Comparison of ENCODE assay signal across 7 cellular contexts in genomic region chr11:63937713-63938480, GRCh38. TPM values are rescaled to one million over a fixed set of nuclear protein-coding genes. Genes with fewer than 3 reads are reported as not detected.
DNase-seq lines count a peak whose midpoint lies in the region; ATAC-seq, FAIRE-seq and TF ChIP-seq lines count a peak whose summit lies in the region.

No MANE protein-coding gene starts in this region.

- H3K9me2 ChIP-seq in MM.1S (replicated peaks; ENCODE audit: insufficient read depth, low read length) = no peaks in the 10 kb centered on the region

- H3K9me3 ChIP-seq in MM.1S (replicated peaks; ENCODE audit: insufficient read depth, low read length) (no peaks in the 10 kb centered on the region), K562 (replicated peaks; ENCODE audit: control insufficient read depth, insufficient read depth, low read depth, low read length) (no peaks in the 10 kb centered on the region), HepG2 (ENCODE audit: low read length) (no peaks in the 10 kb centered on the region)

- intact Hi-C loops in K562 (cut with micrococcal nuclease) = no loop called here
- intact Hi-C loops in HepG2 (cut with micrococcal nuclease; ENCODE audit: unreplicated experiment) = loop anchor here (2.0 kb wide), 1 partner anchor 21 kb away; the partner anchor contains the start of gene RCOR2

- no peak for TF ChIP-seq EP300 in K562 (IDR thresholded peaks at IDR 0.05; ENCODE audit: low read length)
- no peak for TF ChIP-seq EP300 in HepG2 (IDR thresholded peaks at IDR 0.05; ENCODE audit: low read depth in 2 of 2, low read length in 2 of 2)
- no peak for TF ChIP-seq EP300 in HepG2 (CRISPR knock-in tag; IDR thresholded peaks at IDR 0.05; ENCODE audit: borderline replicate concordance)

- H3K36me3 Mint-ChIP-seq in type B pancreatic cell = no peaks in the 10 kb centered on the region

- ATAC-seq in GM21723 (IDR thresholded peaks at IDR 0.05; ENCODE audit: unreplicated experiment) (peak; percentile 18), K562 (peak; percentile 42), HepG2 (peak; percentile 59)

- H2AFZ ChIP-seq in MM.1S (ENCODE audit: low read length) (peak overlapping the region; percentile 99), K562 (ENCODE audit: low read depth, low read length) (peak overlapping the region; percentile 97), HepG2 (ENCODE audit: low read length) (peak overlapping the region; percentile 83)

- H3K9ac ChIP-seq in MM.1S (ENCODE audit: low read length) = peak overlapping the region; percentile 78
- peak overlapping the region; percentile 70 to 93 for H3K9ac ChIP-seq in K562 (ENCODE audit: insufficient read depth in 1 of 2, low read depth in 2 of 2, low read length in 2 of 2)
- H3K9ac ChIP-seq in HepG2 (ENCODE audit: insufficient read depth, low read depth, low read length) = peak overlapping the region; percentile 50

- POLR2A ChIA-PET in K562 (lab: Yijun Ruan, JAX) (interaction anchor here (0.6 kb wide), 1 partner anchor 334 kb away, joined by 5 read pairs; no protein-coding TSS in a partner anchor), HepG2 (lab: Yijun Ruan, JAX) (no interaction called here)

- BruUV-seq in K562 (replicated peaks; lab: Mats Ljungman, UMichigan) (no TSS peak), HepG2 (replicated peaks; lab: Mats Ljungman, UMichigan) (no TSS peak)

- TF ChIP-seq RAD21 in K562 (CRISPR knock-in tag; conservative IDR thresholded peaks at IDR 0.05 in 1 of 2, IDR thresholded peaks at IDR 0.05 in 1 of 2) = no peak
- TF ChIP-seq RAD21 in HepG2 (CRISPR knock-in tag; IDR thresholded peaks at IDR 0.05) = no peak

- H3K4me2 ChIP-seq in MM.1S (ENCODE audit: low read depth, low read length) (peak overlapping the region; percentile 100), K562 (ENCODE audit: insufficient read depth, low read length) (peak overlapping the region; percentile 88), HepG2 (ENCODE audit: low read depth, low read length) (peak overlapping the region; percentile 93)

- no peaks in the 10 kb centered on the region for H3K9me1 ChIP-seq in K562 (ENCODE audit: control insufficient read depth, insufficient read depth, low read length)

- H3K4me3 ChIP-seq in MM.1S (ENCODE audit: low read length) (peak overlapping the region; percentile 94), K562 (peak overlapping the region; percentile 72), HepG2 (replicated peaks in 1 of 3; ENCODE audit: insufficient read depth in 1 of 3, low read depth in 2 of 3, low read length in 3 of 3) (peak overlapping the region; percentile 65 to 82 (median 66))

- peak overlapping the region; percentile 91 for H3K4me3 Mint-ChIP-seq in type B pancreatic cell

- no peaks in the 10 kb centered on the region for H3K9me3 Mint-ChIP-seq in type B pancreatic cell

- H3K4me1 Mint-ChIP-seq in type B pancreatic cell (ENCODE audit: unreplicated experiment) = peaks cover 18% of the 10 kb centered on the region

- no peaks in the 10 kb centered on the region for H3K27me3 Mint-ChIP-seq in type B pancreatic cell

- 25% methylated on average over 30 of the region's 30 CpGs for WGBS in K562 (ENCODE audit: insufficient coverage, low coverage, missing lambda C conversion rate)
- 9% methylated on average over 29 of the region's 30 CpGs for WGBS in HepG2 (ENCODE audit: low lambda C conversion rate)

- CTCF ChIA-PET in K562 (lab: Yijun Ruan, JAX; ENCODE audit: low intra/inter-chr PET ratio) (interaction anchor here (0.6 kb wide), 1 partner anchor 99 kb away, joined by 4 read pairs; no protein-coding TSS in a partner anchor), HepG2 (lab: Yijun Ruan, JAX; ENCODE audit: low intra/inter-chr PET ratio, low total read pairs) (no interaction called here)

- peaks cover 11% of the 10 kb centered on the region; the same call in 1 of the 2 replicates for H3F3A ChIP-seq in MM.1S (ENCODE audit: insufficient read depth, low read length)

- peak overlapping the region; percentile 93 for H3K27ac Mint-ChIP-seq in type B pancreatic cell

- peak; percentile 43 for DNase-seq in GM13977 (ENCODE audit: low spot score)
- DNase-seq in MM.1S = peak; percentile 36
- DNase-seq in K562 (ENCODE audit: extremely low read depth in 1 of 4, low spot score in 3 of 4) = peak; percentile 59 to 73 (median 66)
- DNase-seq in HepG2 (ENCODE audit: low spot score) = no peak
- DNase-seq in type B pancreatic cell (ENCODE audit: extremely low spot score, unreplicated experiment) = no peak
- no peak for DNase-seq in mesenteric fat pad (ENCODE audit: low spot score)

- TF ChIP-seq POLR2A in K562 (conservative IDR thresholded peaks at IDR 0.05) (no peak), HepG2 (IDR thresholded peaks at IDR 0.05; ENCODE audit: insufficient read depth in 1 of 2, low read depth in 2 of 2, low read length in 2 of 2) (no peak)

- H3K4me1 ChIP-seq in MM.1S (ENCODE audit: low read length) = 0 out of 2 replicates have a peak, but pooled peaks cover 7% of the 10 kb centered on the region
- peaks cover 34% of the 10 kb centered on the region in 2 experiments for H3K4me1 ChIP-seq in K562 (replicated peaks in 1 of 2; ENCODE audit: control insufficient read depth in 2 of 2, insufficient read depth in 2 of 2, low read length in 2 of 2)
- peaks cover 41% of the 10 kb centered on the region for H3K4me1 ChIP-seq in HepG2 (ENCODE audit: insufficient read depth, low read length)

- FAIRE-seq in K562 (lab: Jason Lieb, UNC) (no peak), HepG2 (lab: Jason Lieb, UNC) (peak; percentile 39)

- TF ChIP-seq CTCF in GM13977 (IDR thresholded peaks at IDR 0.05; ENCODE audit: extremely low read depth, insufficient read depth, missing control alignments) (no peak), MM.1S (IDR thresholded peaks at IDR 0.05; ENCODE audit: low read length) (no peak), K562 (IDR thresholded peaks at IDR 0.05 in 2 of 3, conservative IDR thresholded peaks at IDR 0.05 in 1 of 3; ENCODE audit: insufficient read depth in 2 of 3, low read depth in 1 of 3, low read length in 3 of 3) (no peak), HepG2 (CRISPR knock-in tag; IDR thresholded peaks at IDR 0.05) (no peak), type B pancreatic cell (conservative IDR thresholded peaks at IDR 0.05) (no peak)

- H3K79me2 ChIP-seq in MM.1S (ENCODE audit: low read length) = peaks cover 39% of the 10 kb centered on the region
- peaks cover 41% of the 10 kb centered on the region for H3K79me2 ChIP-seq in K562 (ENCODE audit: control insufficient read depth, insufficient read depth, low read length)
- peaks cover 24% of the 10 kb centered on the region for H3K79me2 ChIP-seq in HepG2 (ENCODE audit: insufficient read depth, low read length)

- H3K36me3 ChIP-seq in MM.1S (replicated peaks; ENCODE audit: insufficient read depth, low read length) = no peaks in the 10 kb centered on the region
- H3K36me3 ChIP-seq in K562 (ENCODE audit: control insufficient read depth, insufficient read depth, low read length) = peaks cover 25% of the 10 kb centered on the region
- no peaks in the 10 kb centered on the region for H3K36me3 ChIP-seq in HepG2 (replicated peaks in 1 of 2; ENCODE audit: control insufficient read depth in 1 of 2, insufficient read depth in 2 of 2, low read length in 2 of 2)

- in situ Hi-C loops in GM13977 (cut with MboI; ENCODE audit: low pct_unique_long_range_greater_than_20kb, low sequenced_read_pairs, unreplicated experiment) = no loop called here
- in situ Hi-C loops in K562 (cut with MboI) = no loop called here
- in situ Hi-C loops in HepG2 (cut with HindIII; ENCODE audit: extremely low pct_ligation_motif_present, low pct_unique_long_range_greater_than_20kb) = no loop called here

- H3K27ac ChIP-seq in MM.1S (ENCODE audit: low read length) = peak overlapping the region; percentile 65; the same call in 1 of the 2 replicates
- peak overlapping the region; percentile 72 for H3K27ac ChIP-seq in K562 (ENCODE audit: extremely low read depth, low read depth, low read length)
- peak overlapping the region; percentile 46 for H3K27ac ChIP-seq in HepG2 (ENCODE audit: extremely low read length, insufficient read depth, low read length)

- H4K20me1 ChIP-seq in MM.1S (ENCODE audit: insufficient read depth, low read length) (no peaks in the 10 kb centered on the region), K562 (replicated peaks; ENCODE audit: control insufficient read depth, insufficient read depth, low read length) (no peaks in the 10 kb centered on the region), HepG2 (ENCODE audit: insufficient read depth, low read length) (no peaks in the 10 kb centered on the region)

- H3K27me3 ChIP-seq in MM.1S (replicated peaks; ENCODE audit: insufficient read depth, low read length) = no peaks in the 10 kb centered on the region
- no peaks in the 10 kb centered on the region for H3K27me3 ChIP-seq in K562 (ENCODE audit: control insufficient read depth in 2 of 2, insufficient read depth in 2 of 2, low read length in 2 of 2)
- no peaks in the 10 kb centered on the region; a peak in 1 of 5 replicates for H3K27me3 ChIP-seq in HepG2 (ENCODE audit: control insufficient read depth in 1 of 2, insufficient read depth in 2 of 2, low read length in 2 of 2)

RNA-seq across cellular contexts. Expression of gene NAA40, which starts 0.9 kb away (rescaled TPM):
- total RNA-seq in K562 (2011; cell fraction: chromatin; rRNA removed; ENCODE audit: low replicate concordance) = 108 and 212 TPM in 2 replicates
- 99.7 and 104 TPM in 2 replicates for total RNA-seq in K562 (2011; cell fraction: nucleolus; rRNA removed)
- 94.1 and 96.0 TPM in 2 replicates for total RNA-seq in K562 (2011; cell fraction: nucleoplasm; rRNA removed)
- total RNA-seq in K562 (2014; rRNA removed) = 14.7 and 20.1 TPM in 2 replicates
- 21.2 and 23.1 TPM in 2 replicates for total RNA-seq in K562 (2014; rRNA removed; fragmentation: Illumina TruSeq; extraction: Trizol)
- total RNA-seq in K562 (2015; rRNA removed; fragmentation: Illumina TruSeq; extraction: Trizol) = 26.6 and 27.4 TPM in 2 replicates
- 33.5 and 35.8 TPM in 2 replicates for total RNA-seq in K562 (2021)
- polyA plus RNA-seq in K562 (2011; rRNA removed) = 23.1 and 26.0 TPM in 2 replicates
- polyA plus RNA-seq in K562 (2011; cell fraction: cytosol; rRNA removed) = 19.7 and 21.3 TPM in 2 replicates
- polyA plus RNA-seq in K562 (2011; cell fraction: nucleus; rRNA removed) = 54.7 and 72.6 TPM in 2 replicates
- polyA plus RNA-seq in K562 (2012) = 21.4 and 22.6 TPM in 2 replicates
- polyA plus RNA-seq in K562 (2014; fragmentation: Illumina TruSeq; extraction: Trizol) = 38.7 and 39.0 TPM in 2 replicates
- polyA plus RNA-seq in K562 (2014; fragmentation: Nextera tagmentation; extraction: Ambion mirVana) = 10 to 100 TPM in 1 of 2 experiments, 1 to 10 TPM in 1; 6.2 to 11.0 TPM
- 35.1 and 35.5 TPM in 2 replicates for polyA plus RNA-seq in K562 (2014; rRNA removed)
- polyA minus RNA-seq in K562 (2011; rRNA and poly(A)+ RNA removed) = 15.7 and 16.2 TPM in 2 replicates
- polyA minus RNA-seq in K562 (2011; cell fraction: cytosol; rRNA and poly(A)+ RNA removed) = 7.6 and 10.0 TPM in 2 replicates
- polyA minus RNA-seq in K562 (2011; cell fraction: nucleus; rRNA and poly(A)+ RNA removed) = 16.0 and 23.3 TPM in 2 replicates
- 17.1 and 17.9 TPM in 2 replicates for total RNA-seq in HepG2 (2016; rRNA removed; fragmentation: Illumina TruSeq; extraction: Trizol)
- total RNA-seq in HepG2 (2016; cell fraction: cytosol; rRNA removed; fragmentation: Illumina TruSeq; extraction: Trizol; ENCODE audit: low read depth) = 1.8 and 2.2 TPM in 2 replicates
- total RNA-seq in HepG2 (2016; cell fraction: insoluble cytoplasmic fraction; rRNA removed; fragmentation: Illumina TruSeq; extraction: Trizol) = 15.4 and 20.1 TPM in 2 replicates
- 6.7 and 7.0 TPM in 2 replicates for total RNA-seq in HepG2 (2016; cell fraction: membrane; rRNA removed; fragmentation: Illumina TruSeq; extraction: Trizol)
- total RNA-seq in HepG2 (2016; cell fraction: nucleus; rRNA removed; fragmentation: Illumina TruSeq; extraction: Trizol) = 15.0 and 17.0 TPM in 2 replicates
- polyA plus RNA-seq in HepG2 (2011; rRNA removed) = 11.1 and 14.3 TPM in 2 replicates
- 9.0 and 9.1 TPM in 2 replicates for polyA plus RNA-seq in HepG2 (2011; cell fraction: cytosol; rRNA removed)
- 34.5 and 44.9 TPM in 2 replicates for polyA plus RNA-seq in HepG2 (2011; cell fraction: nucleus; rRNA removed)
- 8.9 TPM in 2 replicates for polyA plus RNA-seq in HepG2 (2012)
- polyA plus RNA-seq in HepG2 (2016; cell fraction: cytosol; fragmentation: Illumina TruSeq; extraction: Trizol; ENCODE audit: low read depth) = 2.0 and 2.2 TPM in 2 replicates
- 19.2 and 20.6 TPM in 2 replicates for polyA plus RNA-seq in HepG2 (2016; cell fraction: insoluble cytoplasmic fraction; fragmentation: Illumina TruSeq; extraction: Trizol; ENCODE audit: low read depth)
- polyA plus RNA-seq in HepG2 (2016; cell fraction: membrane; fragmentation: Illumina TruSeq; extraction: Trizol; ENCODE audit: low read depth) = 4.0 and 4.3 TPM in 2 replicates
- 43.1 and 48.7 TPM in 2 replicates for polyA plus RNA-seq in HepG2 (2016; cell fraction: nucleus; fragmentation: Illumina TruSeq; extraction: Trizol; ENCODE audit: insufficient read depth, low read depth)
- 10.7 and 27.3 TPM in 2 replicates for polyA minus RNA-seq in HepG2 (2011; rRNA and poly(A)+ RNA removed; ENCODE audit: low replicate concordance)
- polyA minus RNA-seq in HepG2 (2011; cell fraction: cytosol; rRNA and poly(A)+ RNA removed) = 3.8 and 4.3 TPM in 2 replicates
- 18.0 and 19.6 TPM in 2 replicates for polyA minus RNA-seq in HepG2 (2011; cell fraction: nucleus; rRNA and poly(A)+ RNA removed)
- 33.8 and 51.2 TPM in 2 replicates for total RNA-seq in type B pancreatic cell (ENCODE audit: low replicate concordance)
- total RNA-seq in mesenteric fat pad = 14.7 TPM

RNA-seq across cellular contexts. Expression of gene RCOR2, which starts 20.9 kb away (rescaled TPM):
- 3.6 and 8.3 TPM in 2 replicates for total RNA-seq in K562 (2011; cell fraction: chromatin; rRNA removed; ENCODE audit: low replicate concordance)
- 7.8 and 8.3 TPM in 2 replicates for total RNA-seq in K562 (2011; cell fraction: nucleolus; rRNA removed)
- 2.8 and 3.3 TPM in 2 replicates for total RNA-seq in K562 (2011; cell fraction: nucleoplasm; rRNA removed)
- total RNA-seq in K562 (2014; rRNA removed) (3.6 and 3.7 TPM in 2 replicates), K562 (2014; rRNA removed; fragmentation: Illumina TruSeq; extraction: Trizol) (0.83 and 1.4 TPM in 2 replicates), K562 (2015; rRNA removed; fragmentation: Illumina TruSeq; extraction: Trizol) (2.2 and 2.4 TPM in 2 replicates), K562 (2021) (5.3 and 6.5 TPM in 2 replicates), HepG2 (2016; rRNA removed; fragmentation: Illumina TruSeq; extraction: Trizol) (6.9 and 8.5 TPM in 2 replicates), type B pancreatic cell (ENCODE audit: low replicate concordance) (8.1 and 38.1 TPM in 2 replicates), mesenteric fat pad (0.58 TPM)
- polyA plus RNA-seq in K562 (2011; rRNA removed) (2.0 and 4.0 TPM in 2 replicates), K562 (2014; fragmentation: Illumina TruSeq; extraction: Trizol) (2.6 and 3.4 TPM in 2 replicates), K562 (2014; fragmentation: Nextera tagmentation; extraction: Ambion mirVana) (under 1 TPM in 1 of 2 experiments, not detected in 1; 0.04 TPM), K562 (2014; rRNA removed) (2.8 and 4.2 TPM in 2 replicates), HepG2 (2011; rRNA removed) (8.3 and 9.1 TPM in 2 replicates)
- 1.9 and 2.8 TPM in 2 replicates for polyA plus RNA-seq in K562 (2011; cell fraction: cytosol; rRNA removed)
- polyA plus RNA-seq in K562 (2011; cell fraction: nucleus; rRNA removed) = 8.3 and 8.7 TPM in 2 replicates
- 2.8 and 3.3 TPM in 2 replicates for polyA plus RNA-seq in K562 (2012)
- 1.6 and 2.9 TPM in 2 replicates for polyA minus RNA-seq in K562 (2011; rRNA and poly(A)+ RNA removed)
- 2.0 and 4.6 TPM in 2 replicates for polyA minus RNA-seq in K562 (2011; cell fraction: cytosol; rRNA and poly(A)+ RNA removed)
- polyA minus RNA-seq in K562 (2011; cell fraction: nucleus; rRNA and poly(A)+ RNA removed) = 1.9 and 2.6 TPM in 2 replicates
- total RNA-seq in HepG2 (2016; cell fraction: cytosol; rRNA removed; fragmentation: Illumina TruSeq; extraction: Trizol; ENCODE audit: low read depth) = 4.0 and 4.8 TPM in 2 replicates
- 5.2 and 8.3 TPM in 2 replicates for total RNA-seq in HepG2 (2016; cell fraction: insoluble cytoplasmic fraction; rRNA removed; fragmentation: Illumina TruSeq; extraction: Trizol)
- total RNA-seq in HepG2 (2016; cell fraction: membrane; rRNA removed; fragmentation: Illumina TruSeq; extraction: Trizol) = 9.3 and 10.4 TPM in 2 replicates
- total RNA-seq in HepG2 (2016; cell fraction: nucleus; rRNA removed; fragmentation: Illumina TruSeq; extraction: Trizol) = 4.9 and 5.7 TPM in 2 replicates
- 6.2 and 8.1 TPM in 2 replicates for polyA plus RNA-seq in HepG2 (2011; cell fraction: cytosol; rRNA removed)
- 12.4 and 14.3 TPM in 2 replicates for polyA plus RNA-seq in HepG2 (2011; cell fraction: nucleus; rRNA removed)
- 4.5 and 6.4 TPM in 2 replicates for polyA plus RNA-seq in HepG2 (2012)
- 5.0 and 5.5 TPM in 2 replicates for polyA plus RNA-seq in HepG2 (2016; cell fraction: cytosol; fragmentation: Illumina TruSeq; extraction: Trizol; ENCODE audit: low read depth)
- 8.9 and 9.7 TPM in 2 replicates for polyA plus RNA-seq in HepG2 (2016; cell fraction: insoluble cytoplasmic fraction; fragmentation: Illumina TruSeq; extraction: Trizol; ENCODE audit: low read depth)
- polyA plus RNA-seq in HepG2 (2016; cell fraction: membrane; fragmentation: Illumina TruSeq; extraction: Trizol; ENCODE audit: low read depth) = 8.9 and 10.1 TPM in 2 replicates
- 16.2 and 16.9 TPM in 2 replicates for polyA plus RNA-seq in HepG2 (2016; cell fraction: nucleus; fragmentation: Illumina TruSeq; extraction: Trizol; ENCODE audit: insufficient read depth, low read depth)
- polyA minus RNA-seq in HepG2 (2011; rRNA and poly(A)+ RNA removed; ENCODE audit: low replicate concordance) = 2.5 and 13.8 TPM in 2 replicates
- polyA minus RNA-seq in HepG2 (2011; cell fraction: cytosol; rRNA and poly(A)+ RNA removed) = 5.5 and 6.2 TPM in 2 replicates
- 3.2 and 3.3 TPM in 2 replicates for polyA minus RNA-seq in HepG2 (2011; cell fraction: nucleus; rRNA and poly(A)+ RNA removed)

RNA-seq across cellular contexts. Expression of gene COX8A, which starts 36.5 kb away (rescaled TPM):
- 9.7 and 38.4 TPM in 2 replicates for total RNA-seq in K562 (2011; cell fraction: chromatin; rRNA removed; ENCODE audit: low replicate concordance)
- total RNA-seq in K562 (2011; cell fraction: nucleolus; rRNA removed) = 114 and 127 TPM in 2 replicates
- total RNA-seq in K562 (2011; cell fraction: nucleoplasm; rRNA removed) = 87.0 and 112 TPM in 2 replicates
- total RNA-seq in K562 (2014; rRNA removed) (924 and 1,130 TPM in 2 replicates), K562 (2014; rRNA removed; fragmentation: Illumina TruSeq; extraction: Trizol) (313 and 412 TPM in 2 replicates), K562 (2015; rRNA removed; fragmentation: Illumina TruSeq; extraction: Trizol) (716 and 837 TPM in 2 replicates), K562 (2021) (746 and 750 TPM in 2 replicates), HepG2 (2016; rRNA removed; fragmentation: Illumina TruSeq; extraction: Trizol) (393 and 406 TPM in 2 replicates), type B pancreatic cell (ENCODE audit: low replicate concordance) (307 and 324 TPM in 2 replicates), mesenteric fat pad (249 TPM)
- polyA plus RNA-seq in K562 (2011; rRNA removed) (274 and 505 TPM in 2 replicates), K562 (2014; fragmentation: Illumina TruSeq; extraction: Trizol) (410 and 1,021 TPM in 2 replicates), K562 (2014; fragmentation: Nextera tagmentation; extraction: Ambion mirVana) (100 to 1,000 TPM; 425 to 526 TPM), K562 (2014; rRNA removed) (1,206 and 1,380 TPM in 2 replicates), HepG2 (2011; rRNA removed) (202 and 217 TPM in 2 replicates)
- 1,269 and 2,786 TPM in 2 replicates for polyA plus RNA-seq in K562 (2011; cell fraction: cytosol; rRNA removed)
- 589 and 595 TPM in 2 replicates for polyA plus RNA-seq in K562 (2011; cell fraction: nucleus; rRNA removed)
- polyA plus RNA-seq in K562 (2012) = 943 and 1,390 TPM in 2 replicates
- polyA minus RNA-seq in K562 (2011; rRNA and poly(A)+ RNA removed) = 99.6 and 115 TPM in 2 replicates
- polyA minus RNA-seq in K562 (2011; cell fraction: cytosol; rRNA and poly(A)+ RNA removed) = 329 and 553 TPM in 2 replicates
- polyA minus RNA-seq in K562 (2011; cell fraction: nucleus; rRNA and poly(A)+ RNA removed) = 49.5 and 93.7 TPM in 2 replicates
- total RNA-seq in HepG2 (2016; cell fraction: cytosol; rRNA removed; fragmentation: Illumina TruSeq; extraction: Trizol; ENCODE audit: low read depth) = 208 and 256 TPM in 2 replicates
- total RNA-seq in HepG2 (2016; cell fraction: insoluble cytoplasmic fraction; rRNA removed; fragmentation: Illumina TruSeq; extraction: Trizol) = 417 and 435 TPM in 2 replicates
- total RNA-seq in HepG2 (2016; cell fraction: membrane; rRNA removed; fragmentation: Illumina TruSeq; extraction: Trizol) = 247 and 301 TPM in 2 replicates
- 164 and 188 TPM in 2 replicates for total RNA-seq in HepG2 (2016; cell fraction: nucleus; rRNA removed; fragmentation: Illumina TruSeq; extraction: Trizol)
- polyA plus RNA-seq in HepG2 (2011; cell fraction: cytosol; rRNA removed) = 241 and 483 TPM in 2 replicates
- polyA plus RNA-seq in HepG2 (2011; cell fraction: nucleus; rRNA removed) = 200 and 266 TPM in 2 replicates
- 160 and 192 TPM in 2 replicates for polyA plus RNA-seq in HepG2 (2012)
- 231 and 257 TPM in 2 replicates for polyA plus RNA-seq in HepG2 (2016; cell fraction: cytosol; fragmentation: Illumina TruSeq; extraction: Trizol; ENCODE audit: low read depth)
- 441 and 468 TPM in 2 replicates for polyA plus RNA-seq in HepG2 (2016; cell fraction: insoluble cytoplasmic fraction; fragmentation: Illumina TruSeq; extraction: Trizol; ENCODE audit: low read depth)
- 285 and 298 TPM in 2 replicates for polyA plus RNA-seq in HepG2 (2016; cell fraction: membrane; fragmentation: Illumina TruSeq; extraction: Trizol; ENCODE audit: low read depth)
- 310 TPM in 2 replicates for polyA plus RNA-seq in HepG2 (2016; cell fraction: nucleus; fragmentation: Illumina TruSeq; extraction: Trizol; ENCODE audit: insufficient read depth, low read depth)
- polyA minus RNA-seq in HepG2 (2011; rRNA and poly(A)+ RNA removed; ENCODE audit: low replicate concordance) = 341 and 520 TPM in 2 replicates
- polyA minus RNA-seq in HepG2 (2011; cell fraction: cytosol; rRNA and poly(A)+ RNA removed) = 121 and 141 TPM in 2 replicates
- 24.2 and 29.4 TPM in 2 replicates for polyA minus RNA-seq in HepG2 (2011; cell fraction: nucleus; rRNA and poly(A)+ RNA removed)

RNA-seq across cellular contexts. Expression of gene OTUB1, which starts 48.3 kb away (rescaled TPM):
- total RNA-seq in K562 (2011; cell fraction: chromatin; rRNA removed; ENCODE audit: low replicate concordance) = 66.0 and 203 TPM in 2 replicates
- total RNA-seq in K562 (2011; cell fraction: nucleolus; rRNA removed) = 146 and 161 TPM in 2 replicates
- 81.9 and 97.9 TPM in 2 replicates for total RNA-seq in K562 (2011; cell fraction: nucleoplasm; rRNA removed)
- total RNA-seq in K562 (2014; rRNA removed) = 63.7 and 73.3 TPM in 2 replicates
- 24.4 and 29.5 TPM in 2 replicates for total RNA-seq in K562 (2014; rRNA removed; fragmentation: Illumina TruSeq; extraction: Trizol)
- 37.6 and 39.9 TPM in 2 replicates for total RNA-seq in K562 (2015; rRNA removed; fragmentation: Illumina TruSeq; extraction: Trizol)
- total RNA-seq in K562 (2021) = 66.5 and 71.0 TPM in 2 replicates
- polyA plus RNA-seq in K562 (2011; rRNA removed) = 66.1 and 90.0 TPM in 2 replicates
- polyA plus RNA-seq in K562 (2011; cell fraction: cytosol; rRNA removed) = 102 and 160 TPM in 2 replicates
- 237 and 319 TPM in 2 replicates for polyA plus RNA-seq in K562 (2011; cell fraction: nucleus; rRNA removed)
- polyA plus RNA-seq in K562 (2012) = 89.4 and 91.7 TPM in 2 replicates
- polyA plus RNA-seq in K562 (2014; fragmentation: Illumina TruSeq; extraction: Trizol) = 58.4 and 76.3 TPM in 2 replicates
- 100 to 1,000 TPM; 109 to 134 TPM for polyA plus RNA-seq in K562 (2014; fragmentation: Nextera tagmentation; extraction: Ambion mirVana)
- polyA plus RNA-seq in K562 (2014; rRNA removed) = 95.3 and 104 TPM in 2 replicates
- polyA minus RNA-seq in K562 (2011; rRNA and poly(A)+ RNA removed) = 27.2 and 36.0 TPM in 2 replicates
- polyA minus RNA-seq in K562 (2011; cell fraction: cytosol; rRNA and poly(A)+ RNA removed) = 36.5 and 47.6 TPM in 2 replicates
- polyA minus RNA-seq in K562 (2011; cell fraction: nucleus; rRNA and poly(A)+ RNA removed) = 30.8 and 38.3 TPM in 2 replicates
- 58.8 and 78.7 TPM in 2 replicates for total RNA-seq in HepG2 (2016; rRNA removed; fragmentation: Illumina TruSeq; extraction: Trizol)
- total RNA-seq in HepG2 (2016; cell fraction: cytosol; rRNA removed; fragmentation: Illumina TruSeq; extraction: Trizol; ENCODE audit: low read depth) = 20.2 and 22.1 TPM in 2 replicates
- 63.7 and 75.6 TPM in 2 replicates for total RNA-seq in HepG2 (2016; cell fraction: insoluble cytoplasmic fraction; rRNA removed; fragmentation: Illumina TruSeq; extraction: Trizol)
- total RNA-seq in HepG2 (2016; cell fraction: membrane; rRNA removed; fragmentation: Illumina TruSeq; extraction: Trizol) = 29.1 and 30.2 TPM in 2 replicates
- 37.3 and 37.7 TPM in 2 replicates for total RNA-seq in HepG2 (2016; cell fraction: nucleus; rRNA removed; fragmentation: Illumina TruSeq; extraction: Trizol)
- polyA plus RNA-seq in HepG2 (2011; rRNA removed) = 130 TPM in 2 replicates
- 108 and 143 TPM in 2 replicates for polyA plus RNA-seq in HepG2 (2011; cell fraction: cytosol; rRNA removed)
- 193 and 235 TPM in 2 replicates for polyA plus RNA-seq in HepG2 (2011; cell fraction: nucleus; rRNA removed)
- 62.7 and 68.2 TPM in 2 replicates for polyA plus RNA-seq in HepG2 (2012)
- polyA plus RNA-seq in HepG2 (2016; cell fraction: cytosol; fragmentation: Illumina TruSeq; extraction: Trizol; ENCODE audit: low read depth) = 38.9 TPM in 2 replicates
- 103 and 127 TPM in 2 replicates for polyA plus RNA-seq in HepG2 (2016; cell fraction: insoluble cytoplasmic fraction; fragmentation: Illumina TruSeq; extraction: Trizol; ENCODE audit: low read depth)
- polyA plus RNA-seq in HepG2 (2016; cell fraction: membrane; fragmentation: Illumina TruSeq; extraction: Trizol; ENCODE audit: low read depth) = 42.5 and 43.1 TPM in 2 replicates
- polyA plus RNA-seq in HepG2 (2016; cell fraction: nucleus; fragmentation: Illumina TruSeq; extraction: Trizol; ENCODE audit: insufficient read depth, low read depth) = 108 and 115 TPM in 2 replicates
- 120 and 135 TPM in 2 replicates for polyA minus RNA-seq in HepG2 (2011; rRNA and poly(A)+ RNA removed; ENCODE audit: low replicate concordance)
- 51.3 and 59.5 TPM in 2 replicates for polyA minus RNA-seq in HepG2 (2011; cell fraction: cytosol; rRNA and poly(A)+ RNA removed)
- polyA minus RNA-seq in HepG2 (2011; cell fraction: nucleus; rRNA and poly(A)+ RNA removed) = 31.7 and 32.2 TPM in 2 replicates
- total RNA-seq in type B pancreatic cell (ENCODE audit: low replicate concordance) = 101 and 105 TPM in 2 replicates
- 44.3 TPM for total RNA-seq in mesenteric fat pad

Comparison
In these comparisons a context has a peak if more than half of its experiments do, and no peak if none do; other contexts are left out.
1. DNase-seq: peak in GM13977 (single experiment), MM.1S (single experiment) and K562 (4 of 4); none in HepG2 (single experiment), type B pancreatic cell (single experiment) and mesenteric fat pad (single experiment).
2. Peak in every context shown above with its lines, with median percentiles within 50 percentile points of each other: ATAC-seq, H2AFZ ChIP-seq, H3K27ac ChIP-seq, H3K4me2 ChIP-seq, H3K4me3 ChIP-seq and H3K9ac ChIP-seq.